1 cellular context compared by ENCODE assay signal in genomic region chr12:104748790-104749189, GRCh38.
TF ChIP-seq lines count a peak whose summit lies in the region.

No MANE protein-coding gene starts in this region.

TF ChIP-seq in HepG2, 621 proteins besides CTCF, POLR2A, EP300 and RAD21 (continued from another document):
- no peak for TF ChIP-seq AHDC1 (CRISPR knock-in tag; IDR thresholded peaks at IDR 0.05; ENCODE audit: borderline replicate concordance)
- TF ChIP-seq SMYD3 (CRISPR knock-in tag; IDR thresholded peaks at IDR 0.05): no peak
- no peak for TF ChIP-seq AKAP8 (CRISPR knock-in tag; IDR thresholded peaks at IDR 0.05)
- no peak for TF ChIP-seq RAD51 (IDR thresholded peaks at IDR 0.05; ENCODE audit: borderline replicate concordance)
- TF ChIP-seq SP2 (CRISPR knock-in tag; IDR thresholded peaks at IDR 0.05): no peak
- TF ChIP-seq ELF3 (CRISPR knock-in tag; IDR thresholded peaks at IDR 0.05): no peak
- TF ChIP-seq IRF1 (CRISPR knock-in tag; IDR thresholded peaks at IDR 0.05; ENCODE audit: low read depth): no peak
- no peak for TF ChIP-seq ZNF510 (CRISPR knock-in tag; IDR thresholded peaks at IDR 0.05; ENCODE audit: low read depth)
- TF ChIP-seq RFXANK (CRISPR knock-in tag; IDR thresholded peaks at IDR 0.05): no peak
- no peak for TF ChIP-seq STAT6 (CRISPR knock-in tag; IDR thresholded peaks at IDR 0.05; ENCODE audit: borderline replicate concordance)
- no peak for TF ChIP-seq ZNF550 (CRISPR knock-in tag; IDR thresholded peaks at IDR 0.05; ENCODE audit: borderline replicate concordance)
- TF ChIP-seq ATF7 (IDR thresholded peaks at IDR 0.05): no peak
- TF ChIP-seq ATF7 (CRISPR knock-in tag; IDR thresholded peaks at IDR 0.05): no peak
